28 cellular contexts compared by ENCODE assay signal in the genomic region with DNA sequence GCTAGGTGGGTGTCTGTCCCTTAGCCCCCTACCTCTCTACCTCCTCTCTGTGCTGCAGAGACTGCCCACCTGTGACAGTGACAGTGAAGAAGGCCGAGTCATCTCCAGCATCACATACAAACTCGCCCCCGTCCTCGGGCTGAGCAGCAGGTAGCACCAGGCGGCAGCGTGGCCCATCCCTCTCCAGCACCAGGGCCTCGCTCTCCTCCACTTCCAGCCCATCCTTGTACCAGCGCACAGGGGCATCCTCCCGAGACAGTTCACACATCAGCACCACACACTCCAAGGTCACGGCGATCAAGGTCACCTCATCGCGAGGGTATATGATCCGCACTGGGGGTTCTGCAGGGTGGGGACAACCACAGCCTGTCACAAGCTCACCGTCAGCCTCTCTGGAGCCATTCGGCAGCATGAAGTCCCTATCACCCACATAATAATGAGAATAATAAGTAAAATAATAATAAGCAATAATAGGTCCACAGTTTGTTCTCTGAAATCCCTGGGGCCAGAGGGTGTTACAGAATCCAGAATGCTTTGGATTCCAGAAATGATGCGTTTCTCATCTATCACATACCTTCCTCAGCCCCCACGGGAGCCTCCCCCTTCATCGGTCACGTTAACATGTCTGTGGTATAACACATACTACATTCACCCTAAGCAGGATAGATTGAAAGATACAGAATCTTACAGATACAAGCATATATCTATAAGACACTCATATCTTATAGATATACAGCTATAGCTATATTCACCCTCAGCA. TPM values are rescaled to one million over a fixed set of nuclear protein-coding genes. Genes with fewer than 3 reads are reported as not detected.
"Had no signal": no experiment of that assay in that cellular context is flagged by ENCODE, and none has a peak within 500 bp of the region (broad histone marks: within the 10 kb centered on the region; RNA-seq: fewer than 3 reads in every experiment).

No MANE protein-coding gene starts in this region.

- H3K36me3 ChIP-seq: brain microvascular endothelial cell, left lung, upper lobe of right lung had no signal

- FAIRE-seq: pancreas, TTC549 had no signal

- ATAC-seq: activated naive CD8-positive, alpha-beta T cell treated with anti-CD3 and anti-CD28 coated beads, Interleukin-2, amount 50 U/mL, for 24 hours; left lung; psoas muscle; upper lobe of right lung had no signal

- H3K27ac ChIP-seq: ascending aorta, brain microvascular endothelial cell, foreskin keratinocyte, left lung, pancreas, psoas muscle, skin epidermis, thyroid gland, upper lobe of right lung had no signal

- H3K4me1 ChIP-seq: ascending aorta, foreskin keratinocyte, left lung, pancreas, psoas muscle, upper lobe of right lung had no signal

- H3K27me3 ChIP-seq: ascending aorta, brain microvascular endothelial cell, foreskin keratinocyte, pancreas, right atrium auricular region, thyroid gland, upper lobe of right lung had no signal

- DNase-seq: activated CD4-positive, alpha-beta T cell treated with anti-CD3 and anti-CD28 coated beads, Interleukin-2, amount 50 U/mL, for 4 hours; activated CD8-positive, alpha-beta memory T cell treated with anti-CD3 and anti-CD28 coated beads, Interleukin-2, amount 50 U/mL, for 48 hours; activated naive CD4-positive, alpha-beta T cell treated with anti-CD3 and anti-CD28 coated beads for 36 hours; activated naive CD8-positive, alpha-beta T cell treated with anti-CD3 and anti-CD28 coated beads, Interleukin-2, amount 50 U/mL, for 24 hours; activated T-cell treated with anti-CD3 and anti-CD28 coated beads, Interleukin-2, amount 50 U/mL, for 4 hours; brain microvascular endothelial cell; caudate nucleus; effector CD4-positive, alpha-beta T cell; foreskin keratinocyte; midbrain; natural killer cell; stimulated activated CD4-positive, alpha-beta T cell treated with anti-CD3 and anti-CD28 coated beads, Interleukin-1b, Interleukin-23, amount 100 ng/mL, for 48 hours; substantia nigra; T-helper 1 cell; thyroid gland; upper lobe of right lung had no signal

- H3K4me3 ChIP-seq: ascending aorta, left lung, pancreas, psoas muscle, right atrium auricular region, skin epidermis, thyroid gland, upper lobe of right lung had no signal

- H3K9me3 ChIP-seq: ascending aorta, left lung, pancreas, psoas muscle, right atrium auricular region, thyroid gland, upper lobe of right lung had no signal

RNA-seq across cellular contexts. Expression of a gene that starts 12.8 kb away (rescaled TPM):
- total RNA-seq: activated CD8-positive, alpha-beta memory T cell treated with anti-CD3 and anti-CD28 coated beads for 36 hours; activated naive CD4-positive, alpha-beta T cell treated with anti-CD3 and anti-CD28 coated beads for 36 hours; activated T-cell treated with anti-CD3 and anti-CD28 coated beads, Interleukin-2, amount 50 U/mL, for 4 hours; activated T-helper 2 cell treated with anti-CD3 and anti-CD28 coated beads, Interferon-gamma antibody, Interleukin-2, Interleukin-4, amounts not matched to agents 10 μg/mL and 5 μg/mL and 100 μg/mL, durations not matched to agents 14 hours and 24 hours and 36 hours; ascending aorta; glomerular endothelial cell; kidney epithelial cell; lung microvascular endothelial cell; natural killer cell had no signal

RNA-seq across cellular contexts. Expression of a gene that starts 15.5 kb away (rescaled TPM):
- total RNA-seq: lung microvascular endothelial cell had no signal
